31 cellular contexts compared by ENCODE assay signal in genomic region chr3:11580645-11581044, GRCh38.
DNase-seq lines count a peak whose midpoint lies in the region; ATAC-seq and TF ChIP-seq lines count a peak whose summit lies in the region.
"Had no signal": no experiment of that assay in that cellular context is flagged by ENCODE, and none has a peak within 500 bp of the region (broad histone marks: within the 10 kb centered on the region; RNA-seq: fewer than 3 reads in every experiment).

No MANE protein-coding gene starts in this region.

- H3K36me3 ChIP-seq in adipocyte (ENCODE audit: control insufficient read depth, insufficient read depth, low read length, severe bottlenecking) (no peaks in the 10 kb centered on the region), sigmoid colon (no peaks in the 10 kb centered on the region)
- H3K36me3 ChIP-seq: MG63 had no signal

- H3K27ac ChIP-seq in CD4-positive, alpha-beta T cell (ENCODE audit: low read depth, low read length) = no peak overlapping the region
- H3K27ac ChIP-seq in sigmoid colon = peak overlapping the region in 3 of 4 donors; percentile 77 to 86 (median 78)
- H3K27ac ChIP-seq: A549, epithelial cell of prostate had no signal

- intact Hi-C loops in CD4-positive, alpha-beta T cell (cut with DNase I, micrococcal nuclease) = loop anchor here (5.0 kb wide), 2 partner anchors 57 to 62 kb away; partner anchors contain the start of gene VGLL4 (in 1 of the 2)
- intact Hi-C loops in sigmoid colon (cut with DNase I) = no loop called here

- 89 to 91% methylated on average over 2 of the region's 2 CpGs for WGBS in sigmoid colon, 2 donors

- no peak overlapping the region for H3K4me3 ChIP-seq in adipocyte (ENCODE audit: low read length)
- no peak overlapping the region for H3K4me3 ChIP-seq in sigmoid colon
- H3K4me3 ChIP-seq: A549, MG63 had no signal

- TF ChIP-seq EP300 in sigmoid colon (IDR thresholded peaks at IDR 0.05) = no peak

- no peaks in the 10 kb centered on the region for H3K27me3 ChIP-seq in CD4-positive, alpha-beta T cell (ENCODE audit: control insufficient read depth, insufficient read depth, low read length)
- H3K27me3 ChIP-seq in adipocyte (replicated peaks; ENCODE audit: control insufficient read depth, insufficient read depth, low read length) = no peaks in the 10 kb centered on the region
- H3K27me3 ChIP-seq in sigmoid colon = no peaks in the 10 kb centered on the region
- H3K27me3 ChIP-seq: MG63 had no signal

- H3K9ac ChIP-seq in adipocyte (ENCODE audit: low read length) = no peak overlapping the region
- H3K9ac ChIP-seq: SK-N-SH had no signal

- H3K36me3 Mint-ChIP-seq in CD4-positive, alpha-beta T cell (ENCODE audit: low read depth) = peaks cover 10% of the 10 kb centered on the region

- TF ChIP-seq POLR2A in sigmoid colon (IDR thresholded peaks at IDR 0.05) = no peak

- DNase-seq in CD4-positive, alpha-beta T cell = no peak
- peak; percentile 28 for DNase-seq in adipocyte (ENCODE audit: low read depth)
- DNase-seq in fibroblast of peridontal ligament (ENCODE audit: extremely low read depth) = peak; percentile 39
- no peak for DNase-seq in sigmoid colon
- DNase-seq in activated T-cell treated with anti-CD3 and anti-CD28 coated beads, Interleukin-2, amount 50 U/mL, for 1 hour = no peak
- no peak for DNase-seq in NCI-H146 (lab: John Stamatoyannopoulos, UW)
- DNase-seq in DMS 273 treated with DMSO at 0.1 percent for 48 hours (lab: John Stamatoyannopoulos, UW) = no peak
- DNase-seq in activated CD4-positive, alpha-beta T cell treated with anti-CD3 and anti-CD28 coated beads, Interleukin-2, amount 50 U/mL, for 4 hours = no peak
- DNase-seq: activated CD4-positive, alpha-beta T cell treated with anti-CD3 and anti-CD28 coated beads, Interleukin-2, amount 10 ng/mL, durations not matched to agents 24 days and 14 days; activated gamma-delta T cell; activated naive CD8-positive, alpha-beta T cell treated with anti-CD3 and anti-CD28 coated beads, Interleukin-2, amount 10 ng/mL, durations not matched to agents 7 days and 5 days; activated T-cell treated with anti-CD3 and anti-CD28 coated beads, Interleukin-2, amount 50 U/mL, for 24 hours; CD4-positive, CD25-positive, alpha-beta regulatory T cell; cerebellar nuclear complex; glutamatergic neuron; GOT3; islet precursor cell; KBM-7; MG63; midbrain; naive B cell; NCI-H1105; NCI-H187 treated with DMSO at 0.1 percent for 48 hours; NCI-H524 treated with DMSO at 0.1 percent for 48 hours; NK-92 treated with Interleukin-12 subunit alpha and Interleukin-12 subunit beta, amount 100 ng/mL, for 24 hours; psoas muscle; SK-N-SH; stimulated activated CD4-positive, alpha-beta T cell treated with anti-CD3 and anti-CD28 coated beads, Interleukin-4, amount 100 ng/mL, for 24 hours had no signal

- no peaks in the 10 kb centered on the region for H3K9me3 Mint-ChIP-seq in CD4-positive, alpha-beta T cell
- H3K9me3 Mint-ChIP-seq: activated CD4-positive, alpha-beta T cell treated with anti-CD3 and anti-CD28 coated beads, Interleukin-2, amount 10 ng/mL, durations not matched to agents 24 days and 14 days; activated naive CD8-positive, alpha-beta T cell treated with anti-CD3 and anti-CD28 coated beads, Interleukin-2, amount 10 ng/mL, durations not matched to agents 7 days and 5 days; activated T-cell treated with anti-CD3 and anti-CD28 coated beads, Interleukin-2, amount 50 U/mL, for 24 hours; CD4-positive, CD25-positive, alpha-beta regulatory T cell had no signal

- H3K27ac Mint-ChIP-seq in CD4-positive, alpha-beta T cell = peak overlapping the region; percentile 50
- H3K27ac Mint-ChIP-seq: activated CD4-positive, alpha-beta T cell treated with anti-CD3 and anti-CD28 coated beads, Interleukin-2, amount 10 ng/mL, durations not matched to agents 24 days and 14 days; activated naive CD8-positive, alpha-beta T cell treated with anti-CD3 and anti-CD28 coated beads, Interleukin-2, amount 10 ng/mL, durations not matched to agents 7 days and 5 days; activated T-cell treated with anti-CD3 and anti-CD28 coated beads, Interleukin-2, amount 50 U/mL, for 24 hours had no signal

- POLR2A ChIA-PET in CD4-positive, alpha-beta T cell (lab: Charles Lee) = no interaction called here

- H3K4me3 Mint-ChIP-seq in CD4-positive, alpha-beta T cell = no peak overlapping the region
- H3K4me3 Mint-ChIP-seq: activated CD4-positive, alpha-beta T cell treated with anti-CD3 and anti-CD28 coated beads, Interleukin-2, amount 10 ng/mL, durations not matched to agents 24 days and 14 days; activated naive CD8-positive, alpha-beta T cell treated with anti-CD3 and anti-CD28 coated beads, Interleukin-2, amount 10 ng/mL, durations not matched to agents 7 days and 5 days; activated T-cell treated with anti-CD3 and anti-CD28 coated beads, Interleukin-2, amount 50 U/mL, for 24 hours; CD4-positive, CD25-positive, alpha-beta regulatory T cell; naive B cell had no signal

- ATAC-seq in CD4-positive, alpha-beta T cell (ENCODE audit: poor library complexity) = no peak
- ATAC-seq: A549, psoas muscle, WTC11 had no signal

- CTCF ChIA-PET in CD4-positive, alpha-beta T cell (lab: Charles Lee) = no interaction called here

- no peaks in the 10 kb centered on the region for H3K27me3 Mint-ChIP-seq in CD4-positive, alpha-beta T cell
- H3K27me3 Mint-ChIP-seq: activated CD4-positive, alpha-beta T cell treated with anti-CD3 and anti-CD28 coated beads, Interleukin-2, amount 10 ng/mL, durations not matched to agents 24 days and 14 days; activated naive CD8-positive, alpha-beta T cell treated with anti-CD3 and anti-CD28 coated beads, Interleukin-2, amount 10 ng/mL, durations not matched to agents 7 days and 5 days; activated T-cell treated with anti-CD3 and anti-CD28 coated beads, Interleukin-2, amount 50 U/mL, for 24 hours; CD4-positive, CD25-positive, alpha-beta regulatory T cell; naive B cell had no signal

- peaks cover 72% of the 10 kb centered on the region for H3K4me1 Mint-ChIP-seq in CD4-positive, alpha-beta T cell (ENCODE audit: low read depth)

- no peaks in the 10 kb centered on the region for H3K9me3 ChIP-seq in CD4-positive, alpha-beta T cell (ENCODE audit: control insufficient read depth, low read length)
- H3K9me3 ChIP-seq in adipocyte (ENCODE audit: control insufficient read depth, low read length) (no peaks in the 10 kb centered on the region), sigmoid colon (no peaks in the 10 kb centered on the region)
- H3K9me3 ChIP-seq: A549, MG63, psoas muscle, SK-N-SH had no signal

- H3K4me1 ChIP-seq in adipocyte (ENCODE audit: control insufficient read depth, insufficient read depth, low read length) = peaks cover 60% of the 10 kb centered on the region
- peaks cover 0 to 68% (median 56%) of the 10 kb centered on the region in 4 donors for H3K4me1 ChIP-seq in sigmoid colon

- TF ChIP-seq CTCF in CD4-positive, alpha-beta T cell (IDR thresholded peaks at IDR 0.05) = no peak
- no peak for TF ChIP-seq CTCF in sigmoid colon (IDR thresholded peaks at IDR 0.05)

Comparison
In these comparisons a context has a peak if more than half of its experiments do, and no peak if none do; other contexts are left out.
1. DNase-seq: peak in adipocyte (single experiment) and fibroblast of peridontal ligament (single experiment); none in CD4-positive, alpha-beta T cell (0 of 10), sigmoid colon (single experiment), activated T-cell treated with anti-CD3 and anti-CD28 coated beads, Interleukin-2, amount 50 U/mL, for 1 hour (single experiment), NCI-H146 (single experiment), DMS 273 treated with DMSO at 0.1 percent for 48 hours (single experiment) and activated CD4-positive, alpha-beta T cell treated with anti-CD3 and anti-CD28 coated beads, Interleukin-2, amount 50 U/mL, for 4 hours (0 of 2).